6 cellular contexts compared by ENCODE assay signal in genomic region chr1:26112407-26112775, GRCh38. TPM values are rescaled to one million over a fixed set of nuclear protein-coding genes. Genes with fewer than 3 reads are reported as not detected.
A peak's percentile ranks its signal among the peaks of the same experiment; 100 is the strongest.
DNase-seq lines count a peak whose midpoint lies in the region; TF ChIP-seq lines count a peak whose summit lies in the region.

No MANE protein-coding gene starts in this region.

- H3K27me3 ChIP-seq in osteoblast (ENCODE audit: insufficient read depth, low read length): no peaks in the 10 kb centered on the region

- peak overlapping the region; percentile 100 for H2AFZ ChIP-seq in osteoblast (ENCODE audit: low read length)

- in situ Hi-C loops in GM13976 (cut with MboI; ENCODE audit: low sequenced_read_pairs, unreplicated experiment): no loop called here

- H3K79me2 ChIP-seq in osteoblast (ENCODE audit: insufficient read depth, low read length): peaks cover 24% of the 10 kb centered on the region

- DNase-seq in GM13976 (ENCODE audit: low spot score) (peak; percentile 36), cardiac fibroblast (ENCODE audit: low read depth in 2 of 2) (no peak), osteoblast (ENCODE audit: insufficient read length, low spot score, missing footprints) (no peak), COLO829 (ENCODE audit: low spot score) (no peak), SK-N-DZ (ENCODE audit: low spot score) (no peak)

- peak overlapping the region; percentile 77 to 100 for H3K4me3 ChIP-seq in cardiac fibroblast (replicated peaks in 1 of 2; ENCODE audit: low read depth in 2 of 2, low read length in 2 of 2)
- peak overlapping the region; percentile 99 for H3K4me3 ChIP-seq in osteoblast (ENCODE audit: insufficient read depth, low read length)

- TF ChIP-seq CTCF in GM13976 (IDR thresholded peaks at IDR 0.05; ENCODE audit: borderline replicate concordance, control extremely low read depth, extremely low read depth, insufficient read depth, missing control alignments): no peak
- no peak for TF ChIP-seq CTCF in cardiac fibroblast (IDR thresholded peaks at IDR 0.05; ENCODE audit: low read depth, low read length)
- TF ChIP-seq CTCF in osteoblast (IDR thresholded peaks at IDR 0.05; ENCODE audit: extremely low read depth, low read depth, low read length): no peak

- H3K27ac ChIP-seq in KOPT-K1 (ENCODE audit: low read depth, low read length, poor library complexity, severe bottlenecking): peak overlapping the region; percentile 93
- H3K27ac ChIP-seq in osteoblast (ENCODE audit: low read depth, low read length): peak overlapping the region; percentile 68

- peaks cover 15% of the 10 kb centered on the region for H3K4me1 ChIP-seq in osteoblast (ENCODE audit: insufficient read depth, low read length)

- H4K20me1 ChIP-seq in osteoblast (ENCODE audit: insufficient read depth, low read length): no peaks in the 10 kb centered on the region

- H3K9me3 ChIP-seq in KOPT-K1 (ENCODE audit: insufficient read depth, low read length, poor library complexity, severe bottlenecking) (no peaks in the 10 kb centered on the region), osteoblast (ENCODE audit: low read depth, low read length) (no peaks in the 10 kb centered on the region)

- peaks cover 37% of the 10 kb centered on the region for H3K36me3 ChIP-seq in KOPT-K1 (ENCODE audit: insufficient read depth, low read length)
- H3K36me3 ChIP-seq in osteoblast (ENCODE audit: insufficient read depth, low read length): peaks cover 13% of the 10 kb centered on the region

- H3K4me2 ChIP-seq in osteoblast (ENCODE audit: insufficient read depth, low read length): peak overlapping the region; percentile 97

RNA-seq across cellular contexts. Expression of gene PDIK1L, which starts 0.8 kb away (rescaled TPM):
- total RNA-seq in osteoblast: 6.5 TPM in 2 replicates
- 6.1 and 6.8 TPM in 2 replicates for polyA plus RNA-seq in SK-N-DZ (2014; cell fraction: cytosol; rRNA removed)
- 3.1 and 4.6 TPM in 2 replicates for polyA plus RNA-seq in SK-N-DZ (2014; cell fraction: nucleus; rRNA removed)

RNA-seq across cellular contexts. Expression of gene TRIM63, which starts 45.0 kb away (rescaled TPM):
- under 0.01 and 0.36 TPM in 2 replicates for total RNA-seq in osteoblast
- not detected in 2 replicates for polyA plus RNA-seq in SK-N-DZ (2014; cell fraction: cytosol; rRNA removed)
- polyA plus RNA-seq in SK-N-DZ (2014; cell fraction: nucleus; rRNA removed): not detected in 2 replicates

RNA-seq across cellular contexts. Expression of gene FAM110D, which starts 46.5 kb away (rescaled TPM):
- total RNA-seq in osteoblast: not detected in 2 replicates
- 0.14 and 1.4 TPM in 2 replicates for polyA plus RNA-seq in SK-N-DZ (2014; cell fraction: cytosol; rRNA removed)
- 0.05 and 0.58 TPM in 2 replicates for polyA plus RNA-seq in SK-N-DZ (2014; cell fraction: nucleus; rRNA removed)

RNA-seq across cellular contexts. Expression of gene C1orf232, which starts 56.4 kb away (rescaled TPM):
- total RNA-seq in osteoblast: not detected in 2 replicates
- polyA plus RNA-seq in SK-N-DZ (2014; cell fraction: cytosol; rRNA removed): 0.44 and 1.2 TPM in 2 replicates
- 3.0 TPM in 1 of 2 replicates, not detected in the other for polyA plus RNA-seq in SK-N-DZ (2014; cell fraction: nucleus; rRNA removed)

RNA-seq across cellular contexts. Expression of gene ZNF593, which starts 57.3 kb away (rescaled TPM):
- 21.2 and 29.0 TPM in 2 replicates for total RNA-seq in osteoblast
- polyA plus RNA-seq in SK-N-DZ (2014; cell fraction: cytosol; rRNA removed): 22.5 and 33.3 TPM in 2 replicates
- 11.2 and 29.0 TPM in 2 replicates for polyA plus RNA-seq in SK-N-DZ (2014; cell fraction: nucleus; rRNA removed)
